In genomic region chr10:122662231-122662630, GRCh38 we compare ENCODE assay signal across 36 cellular contexts. TPM values are rescaled to one million over a fixed set of nuclear protein-coding genes. Genes with fewer than 3 reads are reported as not detected.
"Had no signal": no experiment of that assay in that cellular context is flagged by ENCODE, and none has a peak within 500 bp of the region (broad histone marks: within the 10 kb centered on the region; RNA-seq: fewer than 3 reads in every experiment).

No MANE protein-coding gene starts in this region.

- H3K4me1 Mint-ChIP-seq: activated CD4-positive, alpha-beta memory T cell treated with anti-CD3 and anti-CD28 coated beads, Interleukin-2, amount 10 ng/mL, durations not matched to agents 7 days and 5 days; activated CD4-positive, alpha-beta T cell treated with anti-CD3 and anti-CD28 coated beads, Interleukin-2, amount 10 ng/mL, durations not matched to agents 7 days and 5 days; activated naive CD4-positive, alpha-beta T cell treated with anti-CD3 and anti-CD28 coated beads, Interleukin-2, amount 10 ng/mL, durations not matched to agents 7 days and 5 days; activated T-helper 17 cell treated with anti-CD3 and anti-CD28 coated beads, Interleukin-2, amount 50 U/mL, for 72 hours; T-helper 17 cell had no signal

- H3K36me3 ChIP-seq: adrenal gland, esophagus squamous epithelium, gastroesophageal sphincter had no signal

- H3K4me3 ChIP-seq: adrenal gland, body of pancreas, esophagus squamous epithelium, gastroesophageal sphincter had no signal

- H3K9me3 Mint-ChIP-seq: activated CD4-positive, alpha-beta memory T cell treated with anti-CD3 and anti-CD28 coated beads, Interleukin-2, amount 10 ng/mL, durations not matched to agents 7 days and 5 days; activated CD4-positive, alpha-beta T cell treated with anti-CD3 and anti-CD28 coated beads, Interleukin-2, amount 10 ng/mL, durations not matched to agents 7 days and 5 days; activated naive CD4-positive, alpha-beta T cell treated with anti-CD3 and anti-CD28 coated beads, Interleukin-2, amount 10 ng/mL, durations not matched to agents 7 days and 5 days; activated naive CD4-positive, alpha-beta T cell treated with anti-CD3 and anti-CD28 coated beads, Interleukin-2, amount 50 U/mL, for 72 hours; activated T-cell treated with anti-CD3 and anti-CD28 coated beads, Interleukin-2, amount 50 U/mL, for 4 hours; activated T-helper 17 cell treated with anti-CD3 and anti-CD28 coated beads, Interleukin-2, amount 50 U/mL, for 72 hours; effector memory CD8-positive, alpha-beta T cell; T-helper 2 cell treated with Interferon-gamma antibody and Interleukin-4, amounts not matched to agents 5 μg/mL and 100 μg/mL, for 36 hours; WTC11 had no signal

- H3K36me3 Mint-ChIP-seq: activated naive CD4-positive, alpha-beta T cell treated with anti-CD3 and anti-CD28 coated beads, Interleukin-2, amount 10 ng/mL, durations not matched to agents 7 days and 5 days; activated naive CD4-positive, alpha-beta T cell treated with anti-CD3 and anti-CD28 coated beads, Interleukin-2, amount 50 U/mL, for 72 hours; WTC11 had no signal

- DNase-seq: activated CD4-positive, alpha-beta memory T cell treated with anti-CD3 and anti-CD28 coated beads, Interleukin-2, amount 10 ng/mL, durations not matched to agents 7 days and 5 days; activated CD4-positive, alpha-beta T cell treated with anti-CD3 and anti-CD28 coated beads for 1 hour; activated CD4-positive, alpha-beta T cell treated with anti-CD3 and anti-CD28 coated beads for 4 hours; activated CD4-positive, alpha-beta T cell treated with anti-CD3 and anti-CD28 coated beads, Interleukin-2, amount 10 ng/mL, durations not matched to agents 7 days and 5 days; activated CD4-positive, alpha-beta T cell treated with anti-CD3 and anti-CD28 coated beads, Interleukin-2, amount 50 U/mL, for 4 hours; activated gamma-delta T cell; activated naive CD4-positive, alpha-beta T cell; activated naive CD4-positive, alpha-beta T cell treated with anti-CD3 and anti-CD28 coated beads, Interleukin-2, amount 10 ng/mL, durations not matched to agents 7 days and 5 days; activated T-cell treated with anti-CD3 and anti-CD28 coated beads for 4 hours; activated T-cell treated with anti-CD3 and anti-CD28 coated beads, Interleukin-2, amount 50 U/mL, for 4 hours; adrenal gland; amygdala; aorta; body of pancreas; caudate nucleus; cortex of kidney; dermis blood vessel endothelial cell; effector CD4-positive, alpha-beta T cell; effector memory CD8-positive, alpha-beta T cell; esophagus squamous epithelium; foreskin melanocyte; T-helper 1 cell; T-helper 17 cell; T1000 had no signal

- H3K9me3 ChIP-seq: adrenal gland, body of pancreas, esophagus squamous epithelium, gastroesophageal sphincter had no signal

- H3K27ac Mint-ChIP-seq: activated CD4-positive, alpha-beta memory T cell treated with anti-CD3 and anti-CD28 coated beads, Interleukin-2, amount 10 ng/mL, durations not matched to agents 7 days and 5 days; activated CD4-positive, alpha-beta T cell treated with anti-CD3 and anti-CD28 coated beads, Interleukin-2, amount 10 ng/mL, durations not matched to agents 7 days and 5 days; activated naive CD4-positive, alpha-beta T cell treated with anti-CD3 and anti-CD28 coated beads, Interleukin-2, amount 10 ng/mL, durations not matched to agents 7 days and 5 days; activated naive CD4-positive, alpha-beta T cell treated with anti-CD3 and anti-CD28 coated beads, Interleukin-2, amount 50 U/mL, for 72 hours; activated T-helper 17 cell treated with anti-CD3 and anti-CD28 coated beads, Interleukin-2, amount 50 U/mL, for 72 hours; effector memory CD8-positive, alpha-beta T cell; T-helper 17 cell; T-helper 2 cell treated with Interferon-gamma antibody and Interleukin-4, amounts not matched to agents 5 μg/mL and 100 μg/mL, for 36 hours; WTC11 had no signal

- H3K4me1 ChIP-seq: adrenal gland, esophagus squamous epithelium, gastroesophageal sphincter had no signal

- ATAC-seq: activated naive CD4-positive, alpha-beta T cell treated with anti-CD3 and anti-CD28 coated beads, Interleukin-2, amount 50 U/mL, for 72 hours; activated T-cell treated with anti-CD3 and anti-CD28 coated beads, Interleukin-2, amount 50 U/mL, for 4 hours; activated T-helper 17 cell treated with anti-CD3 and anti-CD28 coated beads, Interleukin-2, amount 50 U/mL, for 72 hours; body of pancreas; effector memory CD8-positive, alpha-beta T cell; gastroesophageal sphincter; T-helper 17 cell; WTC11 had no signal

- H3K27ac ChIP-seq: adrenal gland, body of pancreas, epithelial cell of prostate, esophagus squamous epithelium, gastroesophageal sphincter, VCaP had no signal

- H3K4me3 Mint-ChIP-seq: activated CD4-positive, alpha-beta memory T cell treated with anti-CD3 and anti-CD28 coated beads, Interleukin-2, amount 10 ng/mL, durations not matched to agents 7 days and 5 days; activated CD4-positive, alpha-beta T cell treated with anti-CD3 and anti-CD28 coated beads, Interleukin-2, amount 10 ng/mL, durations not matched to agents 7 days and 5 days; activated naive CD4-positive, alpha-beta T cell treated with anti-CD3 and anti-CD28 coated beads, Interleukin-2, amount 10 ng/mL, durations not matched to agents 7 days and 5 days; activated T-cell treated with anti-CD3 and anti-CD28 coated beads, Interleukin-2, amount 50 U/mL, for 4 hours; activated T-helper 17 cell treated with anti-CD3 and anti-CD28 coated beads, Interleukin-2, amount 50 U/mL, for 72 hours; effector memory CD8-positive, alpha-beta T cell; T-helper 17 cell; T-helper 2 cell treated with Interferon-gamma antibody and Interleukin-4, amounts not matched to agents 5 μg/mL and 100 μg/mL, for 36 hours; WTC11 had no signal

- H3K27me3 ChIP-seq: adrenal gland, body of pancreas had no signal

- H3K27me3 Mint-ChIP-seq: activated CD4-positive, alpha-beta memory T cell treated with anti-CD3 and anti-CD28 coated beads, Interleukin-2, amount 10 ng/mL, durations not matched to agents 7 days and 5 days; activated CD4-positive, alpha-beta T cell treated with anti-CD3 and anti-CD28 coated beads, Interleukin-2, amount 10 ng/mL, durations not matched to agents 7 days and 5 days had no signal

RNA-seq across cellular contexts. Expression of gene C10orf120, which starts 37.4 kb away (rescaled TPM):
- total RNA-seq: activated CD4-positive, alpha-beta memory T cell treated with anti-CD3 and anti-CD28 coated beads, Interleukin-2, amount 10 ng/mL, durations not matched to agents 7 days and 5 days; activated CD4-positive, alpha-beta T cell treated with anti-CD3 and anti-CD28 coated beads, Interleukin-2, amount 10 ng/mL, durations not matched to agents 7 days and 5 days; activated naive CD4-positive, alpha-beta T cell treated with anti-CD3 and anti-CD28 coated beads, Interleukin-2, amount 50 U/mL, for 72 hours; activated T-cell treated with anti-CD3 and anti-CD28 coated beads, Interleukin-2, amount 50 U/mL, for 4 hours; activated T-helper 17 cell treated with anti-CD3 and anti-CD28 coated beads, Interleukin-2, amount 50 U/mL, for 72 hours; adrenal gland; aorta; body of pancreas; chondrocyte; dermis blood vessel endothelial cell; endothelial cell of umbilical vein; esophagus squamous epithelium; fibroblast of lung; fibroblast of villous mesenchyme; gastroesophageal sphincter; glomerular endothelial cell; T-helper 17 cell; WTC11 had no signal
